9 cellular contexts compared by ENCODE assay signal in genomic region chr2:138403431-138403927, GRCh38.
"Had no signal": no experiment of that assay in that cellular context is flagged by ENCODE, and none has a peak within 500 bp of the region (broad histone marks: within the 10 kb centered on the region; RNA-seq: fewer than 3 reads in every experiment).

No MANE protein-coding gene starts in this region.

- H3K4me3 Mint-ChIP-seq: HFFc6, IgD-negative memory B cell had no signal

- H3K36me3 ChIP-seq: HAP-1 had no signal

- H3K27me3 Mint-ChIP-seq: IgD-negative memory B cell had no signal

- H3K27ac Mint-ChIP-seq: HFFc6, IgD-negative memory B cell had no signal

- H3K4me3 ChIP-seq: GM23248, HAP-1 had no signal

- H3K4me1 ChIP-seq: HAP-1 had no signal

- ATAC-seq: HCT116, HepG2 had no signal

- H2AFZ ChIP-seq: GM23248 had no signal

- DNase-seq: GM23248, GOT3, H7, HFFc6 had no signal

- H3K27ac ChIP-seq: GM23248, HL-60 had no signal

- H3K9ac ChIP-seq: GM23248 had no signal
